10 cellular contexts compared by ENCODE assay signal in genomic region chr16:56683424-56684162, GRCh38. TPM values are rescaled to one million over a fixed set of nuclear protein-coding genes. Genes with fewer than 3 reads are reported as not detected.
A peak's percentile ranks its signal among the peaks of the same experiment; 100 is the strongest.
DNase-seq lines count a peak whose midpoint lies in the region; ATAC-seq and TF ChIP-seq lines count a peak whose summit lies in the region.
"Had no signal": no experiment of that assay in that cellular context is flagged by ENCODE, and none has a peak within 500 bp of the region (broad histone marks: within the 10 kb centered on the region; RNA-seq: fewer than 3 reads in every experiment).

No MANE protein-coding gene starts in this region.

- peak overlapping the region; percentile 97 for H3K4me3 ChIP-seq in epithelial cell of proximal tubule (ENCODE audit: low read depth, low read length)

- no peak for ATAC-seq in GM19023 (IDR thresholded peaks at IDR 0.05; ENCODE audit: unreplicated experiment)
- ATAC-seq: Panc1 had no signal

- H3K4me3 Mint-ChIP-seq in Calu3 (ENCODE audit: low read depth, unreplicated experiment) (peak overlapping the region; percentile 88), osteocyte (ENCODE audit: unreplicated experiment) (peak overlapping the region; percentile 88)

- DNase-seq in Calu3: no peak
- DNase-seq in RKO (ENCODE audit: low spot score): peak; percentile 39
- DNase-seq in epithelial cell of proximal tubule (ENCODE audit: low read depth): no peak
- no peak for DNase-seq in osteocyte (ENCODE audit: extremely low spot score, unreplicated experiment)
- no peak for DNase-seq in GM19240 (ENCODE audit: insufficient read length, low spot score)
- no peak for DNase-seq in NCI-H1048 (lab: John Stamatoyannopoulos, UW)
- no peak for DNase-seq in OCI-M2 (lab: John Stamatoyannopoulos, UW; ENCODE audit: unreplicated experiment)
- DNase-seq: central memory CD4-positive, alpha-beta T cell had no signal

- no peak for TF ChIP-seq CTCF in Calu3 (IDR thresholded peaks at IDR 0.05; ENCODE audit: unreplicated experiment)
- no peak for TF ChIP-seq CTCF in epithelial cell of proximal tubule (conservative IDR thresholded peaks at IDR 0.05; ENCODE audit: low read depth, low read length)
- TF ChIP-seq CTCF in osteocyte (IDR thresholded peaks at IDR 0.05): no peak

- BruUV-seq in Calu3 (replicated peaks; lab: Mats Ljungman, UMichigan): no TSS peak

- peaks cover 15% of the 10 kb centered on the region for H3K4me1 Mint-ChIP-seq in Calu3 (ENCODE audit: low read depth, unreplicated experiment)
- H3K4me1 Mint-ChIP-seq in osteocyte (ENCODE audit: unreplicated experiment): peaks cover 28% of the 10 kb centered on the region

- H3K27me3 Mint-ChIP-seq in Calu3 (ENCODE audit: unreplicated experiment) (peaks cover 13% of the 10 kb centered on the region), osteocyte (ENCODE audit: unreplicated experiment) (no peaks in the 10 kb centered on the region)

- H3K36me3 Mint-ChIP-seq in Calu3 (ENCODE audit: insufficient read depth, unreplicated experiment): peaks cover 18% of the 10 kb centered on the region
- H3K36me3 Mint-ChIP-seq in osteocyte (ENCODE audit: unreplicated experiment): peaks cover 8% of the 10 kb centered on the region

- H3K27ac Mint-ChIP-seq in Calu3 (ENCODE audit: unreplicated experiment) (no peak overlapping the region), osteocyte (ENCODE audit: unreplicated experiment) (no peak overlapping the region)

- CTCF ChIA-PET in Calu3 (lab: Charles Lee): interaction anchor here (0.6 kb wide), 1 partner anchor 18 kb away, joined by 7 read pairs; no protein-coding TSS in a partner anchor

- intact Hi-C loops in Calu3 (cut with micrococcal nuclease; ENCODE audit: unreplicated experiment): no loop called here

- H3K9me3 Mint-ChIP-seq in Calu3 (ENCODE audit: low read depth, unreplicated experiment): no peaks in the 10 kb centered on the region
- peaks cover 9% of the 10 kb centered on the region for H3K9me3 Mint-ChIP-seq in osteocyte (ENCODE audit: unreplicated experiment)

RNA-seq across cellular contexts. Expression of gene MT1X, which starts 1.3 kb away (rescaled TPM):
- total RNA-seq in Calu3 (2022): 5.3 and 15.4 TPM in 2 replicates
- total RNA-seq in epithelial cell of proximal tubule: 87.8 and 132 TPM in 2 replicates
- total RNA-seq in osteocyte: 63.8 and 67.5 TPM in 2 replicates

RNA-seq across cellular contexts. Expression of gene MT1H, which starts 14.0 kb away (rescaled TPM):
- total RNA-seq in Calu3 (2022) (not detected in 2 replicates), epithelial cell of proximal tubule (15.4 and 781 TPM in 2 replicates), osteocyte (not detected in 2 replicates)

RNA-seq across cellular contexts. Expression of gene MT1G, which starts 15.7 kb away (rescaled TPM):
- total RNA-seq in Calu3 (2022) (not detected in 2 replicates), epithelial cell of proximal tubule (40.2 and 1,970 TPM in 2 replicates), osteocyte (not detected in 2 replicates)

RNA-seq across cellular contexts. Expression of gene MT1F, which starts 25.8 kb away (rescaled TPM):
- total RNA-seq in Calu3 (2022) (2.6 and 7.7 TPM in 2 replicates), epithelial cell of proximal tubule (15.3 and 95.8 TPM in 2 replicates), osteocyte (12.7 and 14.9 TPM in 2 replicates)

RNA-seq across cellular contexts. Expression of gene MT1B, which starts 31.9 kb away (rescaled TPM):
- total RNA-seq in Calu3 (2022) (not detected in 2 replicates), epithelial cell of proximal tubule (not detected in 2 replicates), osteocyte (not detected in 2 replicates)

Comparison
In these comparisons a context has a peak if more than half of its experiments do, and no peak if none do; other contexts are left out.
1. RNA of gene MT1H, which starts 14.0 kb away (total RNA-seq): 15.4 to 781 TPM in epithelial cell of proximal tubule; not detected in Calu3 and not detected in osteocyte; every median in the first group is over 10 times any median in the second.
2. RNA of gene MT1G, which starts 15.7 kb away (total RNA-seq): 40.2 to 1,970 TPM in epithelial cell of proximal tubule; not detected in Calu3 and not detected in osteocyte; every median in the first group is over 10 times any median in the second.